In genomic region chr2:8409461-8410260, GRCh38 we compare ENCODE assay signal across 15 cellular contexts.
A peak's percentile ranks its signal among the peaks of the same experiment; 100 is the strongest.
DNase-seq lines count a peak whose midpoint lies in the region; ATAC-seq and TF ChIP-seq lines count a peak whose summit lies in the region.
"Had no signal": no experiment of that assay in that cellular context is flagged by ENCODE, and none has a peak within 500 bp of the region (broad histone marks: within the 10 kb centered on the region; RNA-seq: fewer than 3 reads in every experiment).

No MANE protein-coding gene starts in this region.

- H3K27me3 ChIP-seq in IMR-90 (ENCODE audit: control insufficient read depth, insufficient read depth, low read length): no peaks in the 10 kb centered on the region
- H3K27me3 ChIP-seq: neutrophil, tibial artery had no signal

- H3K56ac ChIP-seq in IMR-90 (ENCODE audit: extremely low read depth, insufficient read depth, low read length): no peak overlapping the region

- peaks cover 33% of the 10 kb centered on the region for H3K4me1 Mint-ChIP-seq in activated CD4-positive, alpha-beta T cell treated with anti-CD3 and anti-CD28 coated beads for 36 hours
- H3K4me1 Mint-ChIP-seq in natural killer cell treated with Interleukin-12 subunit alpha and Interleukin-12 subunit beta and Interleukin-15 and Interleukin-18, amount 100 ng/mL, for 72 hours (ENCODE audit: low read depth in 2 of 2): peaks cover 61 to 65% of the 10 kb centered on the region in 2 donors

- no peak overlapping the region for H3K14ac ChIP-seq in IMR-90 (replicated peaks; ENCODE audit: low read depth, low read length)

- H2AK9ac ChIP-seq in IMR-90 (replicated peaks; ENCODE audit: low read depth, low read length, poor library complexity): no peak overlapping the region

- no peak overlapping the region for H3K18ac ChIP-seq in IMR-90 (ENCODE audit: low read depth, low read length)

- no peak overlapping the region for H3K4me2 ChIP-seq in IMR-90 (ENCODE audit: low read depth, low read length)

- no peak overlapping the region for H3K4ac ChIP-seq in IMR-90 (ENCODE audit: low read depth, low read length)

- peaks cover 6% of the 10 kb centered on the region for H3K27me3 Mint-ChIP-seq in activated CD4-positive, alpha-beta T cell treated with anti-CD3 and anti-CD28 coated beads for 36 hours
- H3K27me3 Mint-ChIP-seq in natural killer cell treated with Interleukin-12 subunit alpha and Interleukin-12 subunit beta and Interleukin-15 and Interleukin-18, amount 100 ng/mL, for 72 hours: no peaks in the 10 kb centered on the region

- H2BK5ac ChIP-seq in IMR-90 (ENCODE audit: low read depth, low read length, poor library complexity, severe bottlenecking): no peak overlapping the region

- no peak for TF ChIP-seq POLR2A in IMR-90 (IDR thresholded peaks at IDR 0.05; ENCODE audit: low read depth, low read length)

- TF ChIP-seq CTCF in IMR-90 (conservative IDR thresholded peaks at IDR 0.05; ENCODE audit: low read depth, low read length): no peak

- no peak overlapping the region; the same call in 1 of the 2 replicates for H4K91ac ChIP-seq in IMR-90 (ENCODE audit: insufficient read depth, low read depth, low read length)

- H3K4me3 Mint-ChIP-seq in activated CD4-positive, alpha-beta T cell treated with anti-CD3 and anti-CD28 coated beads for 36 hours: no peak overlapping the region
- peak overlapping the region; percentile 65 for H3K4me3 Mint-ChIP-seq in natural killer cell treated with Interleukin-12 subunit alpha and Interleukin-12 subunit beta and Interleukin-15 and Interleukin-18, amount 100 ng/mL, for 72 hours
- H3K4me3 Mint-ChIP-seq: memory B cell had no signal

- no peak overlapping the region for H3K27ac ChIP-seq in IMR-90 (ENCODE audit: insufficient read depth, low read length)
- H3K27ac ChIP-seq: tibial artery had no signal

- no peak overlapping the region for H4K5ac ChIP-seq in IMR-90 (ENCODE audit: low read depth, low read length)

- no peak overlapping the region for H3K9ac ChIP-seq in IMR-90 (ENCODE audit: low read depth, low read length)

- H3K9me3 ChIP-seq in IMR-90 (ENCODE audit: control insufficient read depth, insufficient read depth, low read length): no peaks in the 10 kb centered on the region
- H3K9me3 ChIP-seq: neutrophil, tibial artery had no signal

- no peaks in the 10 kb centered on the region for H3K9me3 Mint-ChIP-seq in activated CD4-positive, alpha-beta T cell treated with anti-CD3 and anti-CD28 coated beads for 36 hours (ENCODE audit: low read depth)
- H3K9me3 Mint-ChIP-seq in natural killer cell treated with Interleukin-12 subunit alpha and Interleukin-12 subunit beta and Interleukin-15 and Interleukin-18, amount 100 ng/mL, for 72 hours: no peaks in the 10 kb centered on the region
- H3K9me3 Mint-ChIP-seq: memory B cell had no signal

- H3K9me1 ChIP-seq in IMR-90 (ENCODE audit: insufficient read depth, low read length): no peaks in the 10 kb centered on the region; the same call in 1 of the 2 replicates

- H2BK20ac ChIP-seq in IMR-90 (ENCODE audit: low read depth, low read length): no peak overlapping the region

- no peak overlapping the region for H2BK120ac ChIP-seq in IMR-90 (ENCODE audit: low read depth, low read length)

- no peaks in the 10 kb centered on the region for H3K36me3 ChIP-seq in IMR-90 (ENCODE audit: control insufficient read depth, insufficient read depth, low read length)
- H3K36me3 ChIP-seq: neutrophil, tibial artery had no signal

- H3K36me3 Mint-ChIP-seq in activated CD4-positive, alpha-beta T cell treated with anti-CD3 and anti-CD28 coated beads for 36 hours (ENCODE audit: low read depth): peaks cover 1% of the 10 kb centered on the region
- H3K36me3 Mint-ChIP-seq in natural killer cell treated with Interleukin-12 subunit alpha and Interleukin-12 subunit beta and Interleukin-15 and Interleukin-18, amount 100 ng/mL, for 72 hours: no peaks in the 10 kb centered on the region
- H3K36me3 Mint-ChIP-seq: memory B cell had no signal

- POLR2A ChIA-PET in activated CD4-positive, alpha-beta T cell treated with anti-CD3 and anti-CD28 coated beads for 36 hours (lab: Charles Lee): interaction anchor here (1.0 to 2.1 kb wide), 8 partner anchors 44 to 562 kb away, joined by 3 to 27 read pairs (median 6); partner anchors contain the start of gene ID2
- POLR2A ChIA-PET in IMR-90 (lab: Charles Lee; ENCODE audit: unreplicated experiment): no interaction called here

- intact Hi-C loops in activated CD4-positive, alpha-beta T cell treated with anti-CD3 and anti-CD28 coated beads for 36 hours (cut with DNase I, micrococcal nuclease): loop anchor here (1.0 to 10.0 kb wide), 20 partner anchors 31 to 975 kb away; no protein-coding TSS in a partner anchor
- intact Hi-C loops in IMR-90 (cut with micrococcal nuclease): no loop called here

- CTCF ChIA-PET in activated CD4-positive, alpha-beta T cell treated with anti-CD3 and anti-CD28 coated beads for 36 hours (lab: Charles Lee): interaction anchor here (0.5 to 1.5 kb wide), 3 partner anchors 12 to 278 kb away, joined by 3 to 7 read pairs (median 3); no protein-coding TSS in a partner anchor
- CTCF ChIA-PET in IMR-90 (lab: Yijun Ruan, JAX): no interaction called here

- no peak overlapping the region for H2AFZ ChIP-seq in IMR-90 (replicated peaks; ENCODE audit: low read length, poor library complexity)

- no peak overlapping the region for H3K4me3 ChIP-seq in IMR-90 (ENCODE audit: insufficient read depth, low read depth, low read length)
- H3K4me3 ChIP-seq: tibial artery had no signal

- peaks cover 2% of the 10 kb centered on the region for H3K4me1 ChIP-seq in IMR-90 (ENCODE audit: control insufficient read depth, insufficient read depth, low read length)

- no peak overlapping the region for H2AK5ac ChIP-seq in IMR-90 (ENCODE audit: low read depth, low read length)

- TF ChIP-seq RAD21 in IMR-90 (IDR thresholded peaks at IDR 0.05; ENCODE audit: low read length): no peak

- H2BK15ac ChIP-seq in IMR-90 (ENCODE audit: low read depth, low read length): no peak overlapping the region

- H3K27ac Mint-ChIP-seq in activated CD4-positive, alpha-beta T cell treated with anti-CD3 and anti-CD28 coated beads for 36 hours: peak overlapping the region; percentile 84
- H3K27ac Mint-ChIP-seq in natural killer cell treated with Interleukin-12 subunit alpha and Interleukin-12 subunit beta and Interleukin-15 and Interleukin-18, amount 100 ng/mL, for 72 hours: peak overlapping the region; percentile 91 to 93
- H3K27ac Mint-ChIP-seq: memory B cell had no signal

- no peak overlapping the region for H3K23ac ChIP-seq in IMR-90 (ENCODE audit: low read depth, low read length)

- H4K20me1 ChIP-seq in IMR-90 (ENCODE audit: insufficient read depth, low read length): no peaks in the 10 kb centered on the region

- no peak for DNase-seq in activated CD4-positive, alpha-beta T cell treated with anti-CD3 and anti-CD28 coated beads for 36 hours
- no peak for DNase-seq in activated CD4-positive, alpha-beta T cell treated with anti-CD3 and anti-CD28 coated beads, Interleukin-2, amount 50 U/mL, for 48 hours
- peak; percentile 23 for DNase-seq in IMR-90
- peak; percentile 47 for DNase-seq in astrocyte of the hippocampus (ENCODE audit: low read depth, low spot score)
- DNase-seq in natural killer cell treated with Interleukin-12 subunit alpha and Interleukin-12 subunit beta and Interleukin-15 and Interleukin-18, amount 100 ng/mL, for 72 hours (ENCODE audit: low spot score): no peak
- DNase-seq: caudate nucleus, DMS 273 treated with DMSO at 0.1 percent for 48 hours, erythroblast, NCI-H2081 had no signal

- no peak overlapping the region for H4K8ac ChIP-seq in IMR-90 (ENCODE audit: low read depth in 2 of 2, low read length in 2 of 2)

- dilution Hi-C loops in IMR-90 (cut with HindIII; ENCODE audit: low sequenced_read_pairs, unreplicated experiment): no loop called here

- ATAC-seq in activated CD4-positive, alpha-beta T cell treated with anti-CD3 and anti-CD28 coated beads for 36 hours: no peak
- ATAC-seq in IMR-90 (ENCODE audit: low read depth) (no peak), GM19324 (IDR thresholded peaks at IDR 0.05; ENCODE audit: low FRiP score, unreplicated experiment) (no peak), HG02642 (IDR thresholded peaks at IDR 0.05; ENCODE audit: poor library complexity, unreplicated experiment) (no peak), HG02571 (IDR thresholded peaks at IDR 0.05; ENCODE audit: unreplicated experiment) (no peak)
- ATAC-seq in natural killer cell treated with Interleukin-12 subunit alpha and Interleukin-12 subunit beta and Interleukin-15 and Interleukin-18, amount 100 ng/mL, for 72 hours: no peak

- in situ Hi-C loops in IMR-90 (cut with MboI; ENCODE audit: low sequenced_read_pairs): no loop called here

- no TSS peak for BruUV-seq in IMR-90 (replicated peaks; lab: Mats Ljungman, UMichigan)

- no CpG with 5 or more reads among the region's 5 CpGs for WGBS in IMR-90 (ENCODE audit: extremely low coverage in 2 of 2, insufficient read length in 1 of 2), 2 experiments

- no peaks in the 10 kb centered on the region for H3K79me1 ChIP-seq in IMR-90 (ENCODE audit: low read depth in 1 of 2, low read length in 2 of 2)

TF ChIP-seq in IMR-90, 13 proteins besides CTCF, POLR2A, EP300 and RAD21 (continues in another document):
- TF ChIP-seq RFX5 (IDR thresholded peaks at IDR 0.05; ENCODE audit: low read depth, low read length): no peak
- TF ChIP-seq CEBPB (IDR thresholded peaks at IDR 0.05; ENCODE audit: low read depth, low read length): no peak
- no peak for TF ChIP-seq USF2 (IDR thresholded peaks at IDR 0.05; ENCODE audit: low read depth, low read length)
- TF ChIP-seq SMC3 (IDR thresholded peaks at IDR 0.05; ENCODE audit: low read depth, low read length): no peak
- TF ChIP-seq BHLHE40 (IDR thresholded peaks at IDR 0.05; ENCODE audit: low read depth, low read length): no peak
- no peak for TF ChIP-seq MAZ (IDR thresholded peaks at IDR 0.05; ENCODE audit: borderline replicate concordance, low read depth, low read length)
- no peak for TF ChIP-seq NFE2L2 (IDR thresholded peaks at IDR 0.05; ENCODE audit: low read depth, low read length)
- TF ChIP-seq CHD1 (IDR thresholded peaks at IDR 0.05; ENCODE audit: low read depth, low read length): no peak
- TF ChIP-seq MAFK (IDR thresholded peaks at IDR 0.05; ENCODE audit: low read depth, low read length): no peak
- TF ChIP-seq RCOR1 (IDR thresholded peaks at IDR 0.05; ENCODE audit: insufficient replicate concordance, low read length): no peak
- no peak for TF ChIP-seq FOS (IDR thresholded peaks at IDR 0.05; ENCODE audit: low read depth, low read length)

Comparison
In these comparisons a context has a peak if more than half of its experiments do, and no peak if none do; other contexts are left out.
1. DNase-seq: peak in IMR-90 (single experiment) and astrocyte of the hippocampus (single experiment); none in activated CD4-positive, alpha-beta T cell treated with anti-CD3 and anti-CD28 coated beads for 36 hours (single experiment), activated CD4-positive, alpha-beta T cell treated with anti-CD3 and anti-CD28 coated beads, Interleukin-2, amount 50 U/mL, for 48 hours (0 of 2) and natural killer cell treated with Interleukin-12 subunit alpha and Interleukin-12 subunit beta and Interleukin-15 and Interleukin-18, amount 100 ng/mL, for 72 hours (single experiment).